In genomic region chr16:28211758-28212531, GRCh38 we compare ENCODE assay signal across 1 cellular context.
TF ChIP-seq lines count a peak whose summit lies in the region.

TSS of gene XPO6 (minus strand) at chr16:28211965. CDS start at chr16:28211368, 597 bp downstream.

TF ChIP-seq in K562, 482 proteins besides CTCF, POLR2A, EP300 and RAD21 (continued from another document and continues in another):
- TF ChIP-seq ZNF184 (CRISPR knock-in tag; IDR thresholded peaks at IDR 0.05) (no peak), XRCC4 (IDR thresholded peaks at IDR 0.05; ENCODE audit: extremely low read depth, insufficient read depth, insufficient read length) (no peak), TSC22D4 (tag; IDR thresholded peaks at IDR 0.05) (no peak), ZNF133 (CRISPR knock-in tag; IDR thresholded peaks at IDR 0.05) (no peak), FUS (optimal IDR thresholded peaks at IDR 0.05; ENCODE audit: low read depth, low read length) (peak; percentile 62), SAP30 (IDR thresholded peaks at IDR 0.05; ENCODE audit: borderline replicate concordance, insufficient read depth, low read depth, low read length, poor library complexity, severe bottlenecking) (peak; percentile 96), ZHX1 (conservative IDR thresholded peaks at IDR 0.05; ENCODE audit: low read length) (peak; percentile 96; the same call in 1 of the 2 replicates), HDAC1 (IDR thresholded peaks at IDR 0.05) (peak in 1 of 2 experiments; percentile 95; a peak in 2 of 4 replicates), ZNF436 (CRISPR knock-in tag; IDR thresholded peaks at IDR 0.05) (no peak), PHF21A (IDR thresholded peaks at IDR 0.05; ENCODE audit: borderline replicate concordance, low read depth) (no peak), ZNF395 (CRISPR knock-in tag; IDR thresholded peaks at IDR 0.05) (peak; percentile 78), KLF1 (tag; IDR thresholded peaks at IDR 0.05) (peak; percentile 97), MTF1 (CRISPR knock-in tag; IDR thresholded peaks at IDR 0.05; ENCODE audit: borderline replicate concordance) (no peak), BRD4 (IDR thresholded peaks at IDR 0.05) (no peak), POLR3G (IDR thresholded peaks at IDR 0.05; ENCODE audit: extremely low read depth, insufficient read length, insufficient replicate concordance) (no peak), PML (IDR thresholded peaks at IDR 0.05; ENCODE audit: low read length) (0 out of 2 replicates have a peak, but pooled peaks have one; percentile 20), NFRKB (IDR thresholded peaks at IDR 0.05; ENCODE audit: low read depth) (no peak; the same call in 1 of the 2 replicates), RBM22 (IDR thresholded peaks at IDR 0.05; ENCODE audit: low read depth, low read length, poor library complexity, severe bottlenecking) (no peak), SRSF3 (IDR thresholded peaks at IDR 0.05; ENCODE audit: insufficient read depth, low read length) (no peak), TRIM24 (IDR thresholded peaks at IDR 0.05) (0 out of 4 replicates have a peak, but pooled peaks of 1 of the 2 experiments have one; percentile 9), DIDO1 (tag; IDR thresholded peaks at IDR 0.05; ENCODE audit: low read depth) (0 out of 2 replicates have a peak, but pooled peaks have one; percentile 36), U2AF2 (optimal IDR thresholded peaks at IDR 0.05; ENCODE audit: low read depth, low read length) (no peak), THRA (IDR thresholded peaks at IDR 0.05) (no peak), NCOA1 (IDR thresholded peaks at IDR 0.05; ENCODE audit: low read depth) (no peak), PREB (CRISPR knock-in tag; IDR thresholded peaks at IDR 0.05) (no peak), TRIM28 (IDR thresholded peaks at IDR 0.05) (no peak), ZFP1 (CRISPR knock-in tag; IDR thresholded peaks at IDR 0.05) (no peak), ZNF3 (CRISPR knock-in tag; IDR thresholded peaks at IDR 0.05) (no peak), ZBTB7A (IDR thresholded peaks at IDR 0.05; ENCODE audit: borderline replicate concordance, control insufficient read depth, low read depth, low read length) (peak; percentile 86), AFF4 (CRISPR knock-in tag; IDR thresholded peaks at IDR 0.05) (no peak), ARID3B (CRISPR knock-in tag; IDR thresholded peaks at IDR 0.05; ENCODE audit: borderline replicate concordance) (no peak), TFE3 (CRISPR knock-in tag; IDR thresholded peaks at IDR 0.05) (no peak), ZKSCAN8 (CRISPR knock-in tag; IDR thresholded peaks at IDR 0.05) (no peak), POLR2B (IDR thresholded peaks at IDR 0.05; ENCODE audit: low read depth, partially characterized antibody) (peak; percentile 24), NONO (IDR thresholded peaks at IDR 0.05; ENCODE audit: low read depth in 2 of 2, low read length in 1 of 2) (peak; percentile 38 to 89; a peak in 3 of 4 replicates), E2F6 (IDR thresholded peaks at IDR 0.05; ENCODE audit: borderline replicate concordance in 1 of 2, extremely low read depth in 1 of 2, insufficient read depth in 1 of 2, insufficient read length in 1 of 2, low read depth in 1 of 2, low read length in 1 of 2, poor library complexity in 1 of 2, severe bottlenecking in 1 of 2) (peak; percentile 19 to 73), RUNX1 (IDR thresholded peaks at IDR 0.05; ENCODE audit: low read depth) (no peak), ZBTB17 (CRISPR knock-in tag; IDR thresholded peaks at IDR 0.05) (no peak), ZC3H11A (IDR thresholded peaks at IDR 0.05; ENCODE audit: low read depth, low read length) (no peak), KDM2B (CRISPR knock-in tag; IDR thresholded peaks at IDR 0.05) (no peak), RHOXF2B (CRISPR knock-in tag; conservative IDR thresholded peaks at IDR 0.05) (no peak), RCOR1 (IDR thresholded peaks at IDR 0.05; ENCODE audit: borderline replicate concordance in 1 of 2, low read depth in 2 of 2, low read length in 2 of 2) (peak in 1 of 2 experiments; percentile 29; a peak in 1 of 4 replicates), FOXJ2 (tag; IDR thresholded peaks at IDR 0.05) (0 out of 2 replicates have a peak, but pooled peaks have one; percentile 65), KLF6 (CRISPR knock-in tag; IDR thresholded peaks at IDR 0.05; ENCODE audit: borderline replicate concordance) (peak; percentile 89; the same call in 1 of the 2 replicates), FOXP4 (CRISPR knock-in tag; IDR thresholded peaks at IDR 0.05; ENCODE audit: borderline replicate concordance) (no peak), ZNF224 (CRISPR knock-in tag; IDR thresholded peaks at IDR 0.05) (no peak), EWSR1 (IDR thresholded peaks at IDR 0.05; ENCODE audit: borderline replicate concordance, low read depth, partially characterized antibody) (no peak), LEF1 (IDR thresholded peaks at IDR 0.05) (0 out of 2 replicates have a peak, but pooled peaks have one; percentile 17), BRF2 (IDR thresholded peaks at IDR 0.05; ENCODE audit: borderline replicate concordance, insufficient read depth, insufficient read length) (no peak)
